In genomic region chr18:78160961-78161656, GRCh38 we compare ENCODE assay signal across 20 cellular contexts.
"Had no signal": no experiment of that assay in that cellular context is flagged by ENCODE, and none has a peak within 500 bp of the region (broad histone marks: within the 10 kb centered on the region; RNA-seq: fewer than 3 reads in every experiment).

No MANE protein-coding gene starts in this region.

- FAIRE-seq: islet of Langerhans had no signal

- H3K9me3 Mint-ChIP-seq: activated CD4-positive, alpha-beta memory T cell treated with anti-CD3 and anti-CD28 coated beads, Interleukin-2, amount 10 ng/mL, durations not matched to agents 7 days and 5 days; activated naive CD8-positive, alpha-beta T cell treated with anti-CD3 and anti-CD28 coated beads for 36 hours had no signal

- H3K4me3 Mint-ChIP-seq: activated CD4-positive, alpha-beta memory T cell treated with anti-CD3 and anti-CD28 coated beads, Interleukin-2, amount 10 ng/mL, durations not matched to agents 7 days and 5 days; activated CD4-positive, alpha-beta T cell treated with anti-CD3 and anti-CD28 coated beads for 36 hours; activated naive CD8-positive, alpha-beta T cell treated with anti-CD3 and anti-CD28 coated beads for 36 hours; activated T-cell treated with anti-CD3 and anti-CD28 coated beads, Interleukin-2, amount 50 U/mL, for 72 hours; nephron progenitor cell had no signal

- H3K27me3 ChIP-seq: cardiac muscle cell, colonic mucosa, upper lobe of right lung had no signal

- DNase-seq: activated CD4-positive, alpha-beta memory T cell treated with anti-CD3 and anti-CD28 coated beads, Interleukin-2, amount 10 ng/mL, durations not matched to agents 7 days and 5 days; activated CD4-positive, alpha-beta T cell treated with anti-CD3 and anti-CD28 coated beads for 36 hours; activated CD8-positive, alpha-beta memory T cell treated with anti-CD3 and anti-CD28 coated beads, Interleukin-2, amount 50 U/mL, for 4 hours; activated gamma-delta T cell treated with Interleukin-2 at 50 U/mL for 16 hours; activated naive CD8-positive, alpha-beta T cell treated with anti-CD3 and anti-CD28 coated beads for 36 hours; activated T-cell treated with anti-CD3 and anti-CD28 coated beads, Interleukin-2, amount 50 U/mL, for 72 hours; aorta; colonic mucosa; effector CD8-positive, alpha-beta T cell; head of caudate nucleus; left ventricle myocardium inferior; nephron progenitor cell; psoas muscle; stimulated activated CD4-positive, alpha-beta T cell treated with anti-CD3 and anti-CD28 coated beads, Interleukin-12 subunit alpha, Interleukin-12 subunit beta, amount 100 ng/mL, for 4 hours; stimulated activated naive CD8-positive, alpha-beta T cell treated with anti-CD3 and anti-CD28 coated beads, Interleukin-15, Interleukin-2, amounts not matched to agents 100 U/mL and 50 U/mL, for 24 hours; upper lobe of right lung had no signal

- H3K4me1 Mint-ChIP-seq: activated CD4-positive, alpha-beta memory T cell treated with anti-CD3 and anti-CD28 coated beads, Interleukin-2, amount 10 ng/mL, durations not matched to agents 7 days and 5 days; activated CD4-positive, alpha-beta T cell treated with anti-CD3 and anti-CD28 coated beads for 36 hours; activated naive CD8-positive, alpha-beta T cell treated with anti-CD3 and anti-CD28 coated beads for 36 hours had no signal

- H3K27ac Mint-ChIP-seq: activated CD4-positive, alpha-beta memory T cell treated with anti-CD3 and anti-CD28 coated beads, Interleukin-2, amount 10 ng/mL, durations not matched to agents 7 days and 5 days; activated CD4-positive, alpha-beta T cell treated with anti-CD3 and anti-CD28 coated beads for 36 hours; activated naive CD8-positive, alpha-beta T cell treated with anti-CD3 and anti-CD28 coated beads for 36 hours; activated T-cell treated with anti-CD3 and anti-CD28 coated beads, Interleukin-2, amount 50 U/mL, for 72 hours; nephron progenitor cell had no signal

- H3K4me1 ChIP-seq: colonic mucosa, left ventricle myocardium inferior, psoas muscle, upper lobe of right lung had no signal

- H3K9me3 ChIP-seq: colonic mucosa, left ventricle myocardium inferior, psoas muscle, upper lobe of right lung had no signal

- H3K36me3 Mint-ChIP-seq: activated naive CD8-positive, alpha-beta T cell treated with anti-CD3 and anti-CD28 coated beads for 36 hours had no signal

- ATAC-seq: activated CD4-positive, alpha-beta T cell treated with anti-CD3 and anti-CD28 coated beads for 36 hours; activated T-cell treated with anti-CD3 and anti-CD28 coated beads, Interleukin-2, amount 50 U/mL, for 72 hours; psoas muscle; sciatic nerve; stimulated activated naive CD8-positive, alpha-beta T cell treated with anti-CD3 and anti-CD28 coated beads, Interleukin-15, Interleukin-2, amounts not matched to agents 100 U/mL and 50 U/mL, for 24 hours; upper lobe of right lung had no signal

- H3K4me3 ChIP-seq: cardiac muscle cell, colonic mucosa, left ventricle myocardium inferior, psoas muscle, upper lobe of right lung had no signal

- H3K36me3 ChIP-seq: cardiac muscle cell, colonic mucosa, left ventricle myocardium inferior, upper lobe of right lung had no signal

- H3K27me3 Mint-ChIP-seq: activated CD4-positive, alpha-beta memory T cell treated with anti-CD3 and anti-CD28 coated beads, Interleukin-2, amount 10 ng/mL, durations not matched to agents 7 days and 5 days had no signal

- H3K27ac ChIP-seq: cardiac muscle cell, colonic mucosa, left ventricle myocardium inferior, psoas muscle, upper lobe of right lung, VCaP had no signal
